ENCODE assay signal across 11 cellular contexts in genomic region chrX:56219702-56220101, GRCh38. TPM values are rescaled to one million over a fixed set of nuclear protein-coding genes. Genes with fewer than 3 reads are reported as not detected.
DNase-seq lines count a peak whose midpoint lies in the region; ATAC-seq and TF ChIP-seq lines count a peak whose summit lies in the region.
"Had no signal": no experiment of that assay in that cellular context is flagged by ENCODE, and none has a peak within 500 bp of the region (broad histone marks: within the 10 kb centered on the region; RNA-seq: fewer than 3 reads in every experiment).

No MANE protein-coding gene starts in this region.

- H3K4me1 ChIP-seq in heart right ventricle (no peaks in the 10 kb centered on the region), right atrium auricular region (no peaks in the 10 kb centered on the region)

- H3K9me3 ChIP-seq in heart right ventricle (no peaks in the 10 kb centered on the region), right atrium auricular region (no peaks in the 10 kb centered on the region)

- no peak for ATAC-seq in heart right ventricle
- ATAC-seq in HG02970 (IDR thresholded peaks at IDR 0.05; ENCODE audit: low FRiP score, unreplicated experiment) = no peak
- ATAC-seq in HG03442 (IDR thresholded peaks at IDR 0.05; ENCODE audit: unreplicated experiment) = no peak
- ATAC-seq: stimulated activated memory B cell treated with anti-CD40 and anti-IgM and Interleukin-4, amounts not matched to agents 10 μg/mL and 1 μg/mL and 100 μg/mL, for 72 hours had no signal

- intact Hi-C loops in heart right ventricle (cut with DNase I) = loop anchor here in 1 of 10 donors (2.0 kb wide), 1 partner anchor 29 kb away; no protein-coding TSS in a partner anchor

- peaks cover 0 to 19% (median 0%) of the 10 kb centered on the region in 7 donors for H3K27me3 ChIP-seq in heart right ventricle
- H3K27me3 ChIP-seq in right atrium auricular region = no peaks in the 10 kb centered on the region

- peak in 7 of 9 donors; percentile 19 to 48 (median 30) for TF ChIP-seq CTCF in heart right ventricle (IDR thresholded peaks at IDR 0.05)
- TF ChIP-seq CTCF in right atrium auricular region (IDR thresholded peaks at IDR 0.05) = peak in 1 of 2 donors; percentile 41

- no peak overlapping the region for H3K4me3 ChIP-seq in heart right ventricle
- H3K4me3 ChIP-seq in right atrium auricular region = no peak overlapping the region

- WGBS in heart right ventricle, 2 donors = 50 to 54% methylated on average over 4 of the region's 4 CpGs

- H3K36me3 ChIP-seq in heart right ventricle = no peaks in the 10 kb centered on the region
- no peaks in the 10 kb centered on the region for H3K36me3 ChIP-seq in right atrium auricular region

- no peak overlapping the region for H3K27ac ChIP-seq in heart right ventricle
- no peak overlapping the region for H3K27ac ChIP-seq in right atrium auricular region

- no peak for DNase-seq in heart right ventricle
- no peak for DNase-seq in right atrium auricular region (ENCODE audit: low spot score)
- peak; percentile 38 for DNase-seq in RKO (ENCODE audit: low spot score)
- DNase-seq in iPS-NIHi7 (ENCODE audit: extremely low spot score) = peak; percentile 10
- no peak for DNase-seq in NCI-H1092 (lab: John Stamatoyannopoulos, UW)
- no peak for DNase-seq in 8988T
- DNase-seq: midbrain, NCI-H774 had no signal

RNA-seq across cellular contexts. Expression of gene KLF8, which starts 12.5 kb away (rescaled TPM):
- 1 to 10 TPM in 9 of 10 donors, under 1 TPM in 1; 0.91 to 3.2 (median 2.4) TPM for total RNA-seq in heart right ventricle
- polyA plus RNA-seq in heart right ventricle = 1 to 10 TPM; 1.9 to 5.9 TPM
- total RNA-seq in right atrium auricular region = 1 to 10 TPM; 6.4 to 6.9 TPM

Comparison
In these comparisons a context has a peak if more than half of its experiments do, and no peak if none do; other contexts are left out.
1. DNase-seq: peak in RKO (single experiment) and iPS-NIHi7 (single experiment); none in heart right ventricle (0 of 2), right atrium auricular region (single experiment), NCI-H1092 (single experiment) and 8988T (single experiment).